9 cellular contexts compared by ENCODE assay signal in genomic region chr3:140753865-140754754, GRCh38.
DNase-seq lines count a peak whose midpoint lies in the region; ATAC-seq and TF ChIP-seq lines count a peak whose summit lies in the region.
"Had no signal": no experiment of that assay in that cellular context is flagged by ENCODE, and none has a peak within 500 bp of the region (broad histone marks: within the 10 kb centered on the region; RNA-seq: fewer than 3 reads in every experiment).

No MANE protein-coding gene starts in this region.

- no peaks in the 10 kb centered on the region for H3K79me2 ChIP-seq in Karpas-422 (ENCODE audit: low read length)

- DNase-seq in NCI-H510A treated with DMSO at 0.1 percent for 48 hours (lab: John Stamatoyannopoulos, UW) = peak; percentile 4
- DNase-seq in NCI-H510A (lab: John Stamatoyannopoulos, UW) = no peak
- DNase-seq in Karpas-422 = no peak
- no peak for DNase-seq in lower lobe of right lung
- no peak for DNase-seq in HuH-7.5 (ENCODE audit: low spot score)
- no peak for DNase-seq in retina
- DNase-seq in NCI-H2081 treated with DMSO at 0.1 percent for 48 hours (lab: John Stamatoyannopoulos, UW) = no peak

- H3K36me3 ChIP-seq in Karpas-422 (ENCODE audit: insufficient read depth, low read length) = no peaks in the 10 kb centered on the region
- no peaks in the 10 kb centered on the region for H3K36me3 ChIP-seq in lower lobe of right lung
- H3K36me3 ChIP-seq: ascending aorta had no signal

- no peak overlapping the region for H2AFZ ChIP-seq in Karpas-422 (ENCODE audit: low read length)

- no peaks in the 10 kb centered on the region for H4K20me1 ChIP-seq in Karpas-422 (ENCODE audit: insufficient read depth, low read depth, low read length)

- peak overlapping the region; percentile 15 for H3K4me2 ChIP-seq in Karpas-422 (ENCODE audit: low read depth, low read length, poor library complexity, severe bottlenecking)

- H3K4me3 ChIP-seq in Karpas-422 (ENCODE audit: low read length) (no peak overlapping the region), lower lobe of right lung (no peak overlapping the region)
- H3K4me3 ChIP-seq: ascending aorta had no signal

- peak; percentile 57 for ATAC-seq in HG02571 (IDR thresholded peaks at IDR 0.05; ENCODE audit: unreplicated experiment)
- peak; percentile 26 to 36 for ATAC-seq in lower lobe of right lung

- H3K9ac ChIP-seq in Karpas-422 (ENCODE audit: low read length) = no peak overlapping the region

- peaks cover 18% of the 10 kb centered on the region for H3K4me1 ChIP-seq in Karpas-422 (ENCODE audit: low read length)
- no peaks in the 10 kb centered on the region for H3K4me1 ChIP-seq in lower lobe of right lung
- H3K4me1 ChIP-seq: ascending aorta had no signal

- H3K27me3 ChIP-seq in Karpas-422 (ENCODE audit: low read length) (no peaks in the 10 kb centered on the region), lower lobe of right lung (ENCODE audit: low read depth) (no peaks in the 10 kb centered on the region)
- H3K27me3 ChIP-seq: ascending aorta had no signal

- H3K27ac ChIP-seq in Karpas-422 (ENCODE audit: low read length) (no peak overlapping the region), lower lobe of right lung (no peak overlapping the region)
- H3K27ac ChIP-seq: ascending aorta had no signal

- H3K9me2 ChIP-seq in Karpas-422 (replicated peaks; ENCODE audit: insufficient read depth, low read length) = no peaks in the 10 kb centered on the region

- H3K9me3 ChIP-seq in Karpas-422 (ENCODE audit: low read length) (no peaks in the 10 kb centered on the region), lower lobe of right lung (no peaks in the 10 kb centered on the region)
- H3K9me3 ChIP-seq: ascending aorta had no signal

- intact Hi-C loops in lower lobe of right lung (cut with DNase I) = no loop called here

- no peak for TF ChIP-seq CTCF in lower lobe of right lung (IDR thresholded peaks at IDR 0.05)
